Comparison of ENCODE assay signal across 8 cellular contexts in the genomic region with DNA sequence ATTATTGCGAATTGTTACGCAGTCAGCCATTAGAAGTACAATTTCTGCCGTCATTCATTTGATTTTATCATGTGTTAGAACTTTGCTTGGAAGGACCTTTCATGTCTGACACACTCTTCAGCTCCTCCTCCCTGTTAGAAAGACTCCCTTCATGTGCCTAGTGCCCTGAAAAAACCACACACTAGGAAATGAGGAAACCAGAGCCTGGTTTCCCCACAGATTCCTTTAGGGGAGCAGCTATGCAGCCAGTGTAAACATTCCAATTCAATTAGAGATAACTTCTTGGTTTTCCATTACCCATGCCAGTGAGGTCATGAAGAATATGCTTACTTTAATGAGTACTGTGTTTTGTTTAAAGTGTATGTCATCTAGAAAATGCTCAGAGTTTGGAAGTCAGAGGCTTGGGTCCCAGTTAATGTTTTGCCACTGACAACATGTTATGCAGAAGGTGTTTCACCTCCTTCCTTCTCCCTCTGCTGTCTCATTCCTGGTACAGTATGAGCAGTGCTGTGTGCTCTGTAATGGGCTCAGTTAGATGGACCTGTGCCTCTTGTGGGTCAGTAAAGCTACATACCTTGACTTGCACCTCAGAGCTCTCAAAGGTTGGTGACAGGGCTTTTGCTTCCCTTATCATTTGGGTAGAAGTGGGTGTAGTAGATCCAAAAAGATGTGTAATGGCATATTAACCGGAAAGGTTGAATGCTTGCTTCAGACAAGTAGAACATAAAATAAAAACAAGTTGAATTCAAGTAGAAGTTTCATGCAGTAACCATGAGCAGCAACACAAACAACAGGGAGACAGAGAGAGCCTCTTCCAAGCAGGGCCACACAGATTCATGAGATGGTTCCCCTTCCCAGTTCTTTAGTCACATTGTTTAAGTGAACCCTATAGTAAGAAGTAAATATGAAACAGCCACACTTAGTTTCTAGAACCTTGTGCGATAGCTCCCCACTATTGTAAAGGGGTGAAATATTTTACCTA. TPM values are rescaled to one million over a fixed set of nuclear protein-coding genes. Genes with fewer than 3 reads are reported as not detected.
DNase-seq lines count a peak whose midpoint lies in the region; ATAC-seq and TF ChIP-seq lines count a peak whose summit lies in the region.

No MANE protein-coding gene starts in this region.

- no peaks in the 10 kb centered on the region for H3K9me3 ChIP-seq in MG63

- peak; percentile 80 for DNase-seq in MG63
- DNase-seq in dermis blood vessel endothelial cell, result peak; percentile 75
- no peak for DNase-seq in nephron progenitor cell
- no peak for DNase-seq in 8988T
- DNase-seq in globus pallidus (ENCODE audit: low spot score), result no peak
- no peak for DNase-seq in glutamatergic neuron
- no peak for DNase-seq in effector CD4-positive, alpha-beta T cell

- H3K4me3 Mint-ChIP-seq in nephron progenitor cell (no peak overlapping the region), glutamatergic neuron (ENCODE audit: unreplicated experiment) (no peak overlapping the region)

- H3K4me1 Mint-ChIP-seq in nephron progenitor cell (peaks cover 16% of the 10 kb centered on the region), glutamatergic neuron (ENCODE audit: low read depth, unreplicated experiment) (peaks cover 2% of the 10 kb centered on the region)

- no peaks in the 10 kb centered on the region for H3K36me3 ChIP-seq in MG63

- no peaks in the 10 kb centered on the region for H3K27me3 ChIP-seq in MG63

- no peak overlapping the region for H3K4me3 ChIP-seq in MG63

- no peaks in the 10 kb centered on the region for H3K27me3 Mint-ChIP-seq in nephron progenitor cell (ENCODE audit: low read depth, poor library complexity)
- H3K27me3 Mint-ChIP-seq in glutamatergic neuron (ENCODE audit: unreplicated experiment), result no peaks in the 10 kb centered on the region

- H3K27ac Mint-ChIP-seq in nephron progenitor cell (peak overlapping the region; percentile 26), glutamatergic neuron (ENCODE audit: unreplicated experiment) (no peak overlapping the region)

- H3K9me3 Mint-ChIP-seq in nephron progenitor cell (peaks cover 47% of the 10 kb centered on the region), glutamatergic neuron (ENCODE audit: unreplicated experiment) (peaks cover under 1% of the 10 kb centered on the region)

- peaks cover 39% of the 10 kb centered on the region for H3K36me3 Mint-ChIP-seq in nephron progenitor cell (ENCODE audit: low read depth)
- H3K36me3 Mint-ChIP-seq in glutamatergic neuron (ENCODE audit: unreplicated experiment), result no peaks in the 10 kb centered on the region

- ATAC-seq in GM19025 (IDR thresholded peaks at IDR 0.05; ENCODE audit: low read depth, unreplicated experiment), result peak; percentile 57

- TF ChIP-seq CTCF in nephron progenitor cell (IDR thresholded peaks at IDR 0.05), result no peak
- no peak for TF ChIP-seq CTCF in glutamatergic neuron (IDR thresholded peaks at IDR 0.05; ENCODE audit: partially characterized antibody, unreplicated experiment)

RNA-seq across cellular contexts. Expression of a gene that starts 52.6 kb away (rescaled TPM):
- total RNA-seq in MG63 (2014; rRNA removed; shearing (Covaris generic); ENCODE audit: low replicate concordance), result 12.1 and 22.2 TPM in 2 replicates
- 13.6 and 15.9 TPM in 2 replicates for total RNA-seq in dermis blood vessel endothelial cell
- total RNA-seq in glutamatergic neuron (ENCODE audit: unreplicated experiment), result 2.5 TPM

Comparison
In these comparisons a context has a peak if more than half of its experiments do, and no peak if none do; other contexts are left out.
1. DNase-seq: peak in MG63 (single experiment) and dermis blood vessel endothelial cell (single experiment); none in nephron progenitor cell (single experiment), 8988T (single experiment), globus pallidus (single experiment), glutamatergic neuron (single experiment) and effector CD4-positive, alpha-beta T cell (single experiment).